20 cellular contexts compared by ENCODE assay signal in genomic region chr13:29684441-29684840, GRCh38.
A peak's percentile ranks its signal among the peaks of the same experiment; 100 is the strongest.
DNase-seq lines count a peak whose midpoint lies in the region; ATAC-seq lines count a peak whose summit lies in the region.
"Had no signal": no experiment of that assay in that cellular context is flagged by ENCODE, and none has a peak within 500 bp of the region (broad histone marks: within the 10 kb centered on the region; RNA-seq: fewer than 3 reads in every experiment).

No MANE protein-coding gene starts in this region.

- 58% methylated on average over 1 of the region's 1 CpG for WGBS in right cardiac atrium

- no peak overlapping the region for H3K27ac ChIP-seq in right cardiac atrium (ENCODE audit: low read length)
- H3K27ac ChIP-seq: C4-2B, esophagus muscularis mucosa, neural progenitor cell, spleen, thoracic aorta had no signal

- ATAC-seq in Right ventricle myocardium inferior (peak; percentile 30), right cardiac atrium (no peak)
- ATAC-seq: GM23338 had no signal

- H3K4me1 ChIP-seq in right cardiac atrium (ENCODE audit: control insufficient read depth, insufficient read depth, low read length) = no peaks in the 10 kb centered on the region
- H3K4me1 ChIP-seq: neural progenitor cell, spleen had no signal

- H3K27me3 ChIP-seq in right cardiac atrium (ENCODE audit: control insufficient read depth, insufficient read depth) = no peaks in the 10 kb centered on the region
- H3K27me3 ChIP-seq: esophagus muscularis mucosa, neural progenitor cell, spleen had no signal

- H3K9me3 ChIP-seq in right cardiac atrium (ENCODE audit: control insufficient read depth, low read length) = no peaks in the 10 kb centered on the region
- H3K9me3 ChIP-seq: thoracic aorta had no signal

- no peak for DNase-seq in Right ventricle myocardium inferior (ENCODE audit: missing footprints)
- no peak for DNase-seq in right cardiac atrium
- peak; percentile 9 to 26 for DNase-seq in SW 1271 (lab: John Stamatoyannopoulos, UW)
- peak; percentile 34 for DNase-seq in fibroblast of peridontal ligament (ENCODE audit: extremely low read depth)
- no peak for DNase-seq in germinal center (ENCODE audit: low spot score)
- no peak for DNase-seq in Kasumi-1 (lab: John Stamatoyannopoulos, UW)
- no peak for DNase-seq in stimulated activated CD4-positive, alpha-beta T cell treated with anti-CD3 and anti-CD28 coated beads, Interleukin-1b, Interleukin-23, amount 100 ng/mL, for 48 hours
- DNase-seq in NCI-H82 (lab: John Stamatoyannopoulos, UW) = no peak
- DNase-seq: 8988T; activated CD4-positive, alpha-beta T cell treated with anti-CD3 and anti-CD28 coated beads for 1 hour; hippocampal formation; NCI-H2029 treated with DMSO at 0.1 percent for 48 hours; NCI-H510A treated with DMSO at 0.1 percent for 48 hours; spleen; T-helper 9 cell had no signal

- intact Hi-C loops in Right ventricle myocardium inferior (cut with DNase I) = no loop called here
- intact Hi-C loops in right cardiac atrium (cut with DNase I) = no loop called here

- no peak overlapping the region for H3K4me3 ChIP-seq in right cardiac atrium (ENCODE audit: low read length)
- H3K4me3 ChIP-seq: esophagus muscularis mucosa, GM23338, neural progenitor cell, spleen, thoracic aorta had no signal

Comparison
In these comparisons a context has a peak if more than half of its experiments do, and no peak if none do; other contexts are left out.
1. DNase-seq: peak in SW 1271 (2 of 2) and fibroblast of peridontal ligament (single experiment); none in Right ventricle myocardium inferior (single experiment), right cardiac atrium (0 of 3), germinal center (single experiment), Kasumi-1 (0 of 2), stimulated activated CD4-positive, alpha-beta T cell treated with anti-CD3 and anti-CD28 coated beads, Interleukin-1b, Interleukin-23, amount 100 ng/mL, for 48 hours (single experiment) and NCI-H82 (single experiment).